ENCODE assay signal across 8 cellular contexts in the genomic region with DNA sequence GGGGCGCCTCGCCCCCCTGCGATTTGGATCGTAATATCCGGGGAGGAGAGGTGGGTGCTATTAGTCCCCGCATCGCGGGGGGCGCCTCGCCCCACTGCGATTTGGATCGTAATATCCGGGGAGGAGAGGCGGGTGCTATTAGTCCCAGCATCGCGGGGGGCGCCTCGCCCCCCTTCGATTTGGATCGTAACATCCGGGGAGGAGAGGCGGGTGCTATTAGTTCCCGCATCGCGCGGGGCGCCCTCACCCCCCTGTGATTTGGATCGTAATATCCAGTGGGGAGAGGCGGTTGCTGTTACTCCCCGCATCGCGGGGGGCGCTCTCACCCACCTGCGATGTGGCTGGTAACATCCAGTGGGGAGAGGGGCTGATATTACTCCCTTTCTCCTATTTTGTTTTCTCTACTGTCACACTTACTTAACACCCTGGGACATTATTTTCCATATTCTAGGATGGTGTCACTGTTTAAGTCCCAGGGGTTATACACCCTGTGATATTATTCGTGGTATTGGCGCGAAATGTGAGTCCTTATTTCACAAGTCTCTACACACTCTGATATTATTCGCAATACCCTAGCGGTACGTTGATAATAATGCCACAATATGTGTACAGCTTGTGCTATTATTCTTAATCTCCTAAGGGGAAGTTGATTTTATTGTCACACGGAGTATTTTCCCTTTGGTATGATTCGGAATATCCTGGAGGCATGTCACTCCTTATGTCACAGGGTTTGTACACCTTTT. TPM values are rescaled to one million over a fixed set of nuclear protein-coding genes. Genes with fewer than 3 reads are reported as not detected.
A peak's percentile ranks its signal among the peaks of the same experiment; 100 is the strongest.
DNase-seq lines count a peak whose midpoint lies in the region; ATAC-seq and TF ChIP-seq lines count a peak whose summit lies in the region.

No MANE protein-coding gene starts in this region.

- no peak overlapping the region for H3K27ac Mint-ChIP-seq in activated naive CD8-positive, alpha-beta T cell treated with anti-CD3 and anti-CD28 coated beads for 36 hours
- H3K27ac Mint-ChIP-seq in mesothelial cell of epicardium: no peak overlapping the region

- no peaks in the 10 kb centered on the region for H3K36me3 ChIP-seq in urinary bladder (ENCODE audit: insufficient read depth)

- peaks cover 17% of the 10 kb centered on the region for H3K4me1 Mint-ChIP-seq in activated naive CD8-positive, alpha-beta T cell treated with anti-CD3 and anti-CD28 coated beads for 36 hours
- H3K4me1 Mint-ChIP-seq in mesothelial cell of epicardium: peaks cover 32% of the 10 kb centered on the region

- H3K9me3 Mint-ChIP-seq in activated naive CD8-positive, alpha-beta T cell treated with anti-CD3 and anti-CD28 coated beads for 36 hours: no peaks in the 10 kb centered on the region
- peaks cover 20% of the 10 kb centered on the region for H3K9me3 Mint-ChIP-seq in mesothelial cell of epicardium

- no peak for TF ChIP-seq CTCF in mesothelial cell of epicardium (IDR thresholded peaks at IDR 0.05; ENCODE audit: unreplicated experiment)

- H3K27ac ChIP-seq in urinary bladder (ENCODE audit: low read depth): no peak overlapping the region

- WGBS in urinary bladder: 17% methylated on average over 42 of the region's 42 CpGs

- no peaks in the 10 kb centered on the region for H3K4me1 ChIP-seq in urinary bladder (ENCODE audit: insufficient read depth)

- DNase-seq in NCI-H1092 treated with DMSO at 0.1 percent for 48 hours (lab: John Stamatoyannopoulos, UW): peak; percentile 12
- no peak for DNase-seq in NCI-H1092 (lab: John Stamatoyannopoulos, UW)
- DNase-seq in OCI-M1 (lab: John Stamatoyannopoulos, UW): peak; percentile 16
- DNase-seq in activated naive CD8-positive, alpha-beta T cell treated with anti-CD3 and anti-CD28 coated beads for 36 hours: peak; percentile 74
- DNase-seq in mesothelial cell of epicardium (ENCODE audit: low spot score in 2 of 2, unreplicated experiment in 2 of 2): no peak
- no peak for DNase-seq in G401 (ENCODE audit: low spot score)

- no peak for ATAC-seq in GM18498 (IDR thresholded peaks at IDR 0.05; ENCODE audit: unreplicated experiment)

- H3K4me3 ChIP-seq in urinary bladder (ENCODE audit: low read depth, low read length): peak overlapping the region; percentile 12

- H3K4me3 Mint-ChIP-seq in activated naive CD8-positive, alpha-beta T cell treated with anti-CD3 and anti-CD28 coated beads for 36 hours: peak overlapping the region; percentile 78
- peak overlapping the region; percentile 54 for H3K4me3 Mint-ChIP-seq in mesothelial cell of epicardium

- in situ Hi-C loops in G401 (cut with HindIII; ENCODE audit: low sequenced_read_pairs): no loop called here

- no peaks in the 10 kb centered on the region for H3K27me3 Mint-ChIP-seq in activated naive CD8-positive, alpha-beta T cell treated with anti-CD3 and anti-CD28 coated beads for 36 hours
- H3K27me3 Mint-ChIP-seq in mesothelial cell of epicardium (ENCODE audit: low read depth): no peaks in the 10 kb centered on the region

- no peaks in the 10 kb centered on the region for H3K36me3 Mint-ChIP-seq in activated naive CD8-positive, alpha-beta T cell treated with anti-CD3 and anti-CD28 coated beads for 36 hours
- H3K36me3 Mint-ChIP-seq in mesothelial cell of epicardium: no peaks in the 10 kb centered on the region

RNA-seq across cellular contexts. Expression of gene ALDH3B2, which starts 57.8 kb away (rescaled TPM):
- total RNA-seq in activated naive CD8-positive, alpha-beta T cell treated with anti-CD3 and anti-CD28 coated beads for 36 hours: not detected
- total RNA-seq in mesothelial cell of epicardium (2.5 to 3.1 TPM (median 2.7 TPM) in 3 replicates), urinary bladder (2.6 TPM)
- polyA plus RNA-seq in urinary bladder: 1.7 TPM
- not detected in 2 replicates for total RNA-seq in G401 (2014; rRNA removed; shearing (Covaris generic))

Comparison
In these comparisons a context has a peak if more than half of its experiments do, and no peak if none do; other contexts are left out.
1. DNase-seq: peak in NCI-H1092 treated with DMSO at 0.1 percent for 48 hours (single experiment), OCI-M1 (single experiment) and activated naive CD8-positive, alpha-beta T cell treated with anti-CD3 and anti-CD28 coated beads for 36 hours (single experiment); none in NCI-H1092 (single experiment), mesothelial cell of epicardium (0 of 2) and G401 (single experiment).